28 cellular contexts compared by ENCODE assay signal in genomic region chr7:23693224-23693623, GRCh38. TPM values are rescaled to one million over a fixed set of nuclear protein-coding genes. Genes with fewer than 3 reads are reported as not detected.
"Had no signal": no experiment of that assay in that cellular context is flagged by ENCODE, and none has a peak within 500 bp of the region (broad histone marks: within the 10 kb centered on the region; RNA-seq: fewer than 3 reads in every experiment).

No MANE protein-coding gene starts in this region.

- DNase-seq: activated B cell treated with CpG ODN at 0.5 μM for 24 hours; activated CD4-positive, alpha-beta memory T cell treated with anti-CD3 and anti-CD28 coated beads for 36 hours; activated CD4-positive, alpha-beta T cell treated with anti-CD3 and anti-CD28 coated beads for 4 hours; activated CD4-positive, alpha-beta T cell treated with anti-CD3 and anti-CD28 coated beads, Interleukin-2, amount 10 ng/mL, durations not matched to agents 24 days and 14 days; activated CD4-positive, alpha-beta T cell treated with anti-CD3 and anti-CD28 coated beads, Interleukin-2, amount 50 U/mL, for 1 hour; activated CD4-positive, alpha-beta T cell treated with anti-CD3 and anti-CD28 coated beads, Interleukin-2, amount 50 U/mL, for 4 hours; activated CD4-positive, CD25-positive, alpha-beta regulatory T cell treated with anti-CD3 and anti-CD28 coated beads, Interleukin-2, amount 50 U/mL, for 72 hours; activated CD8-positive, alpha-beta memory T cell treated with anti-CD3 and anti-CD28 coated beads, Interleukin-2, amount 50 U/mL, for 4 hours; activated CD8-positive, alpha-beta T cell treated with anti-CD3 and anti-CD28 coated beads for 36 hours; activated effector memory CD4-positive, alpha-beta T cell treated with anti-CD3 and anti-CD28 coated beads, Interleukin-2, amount 50 U/mL, for 16 hours; activated gamma-delta T cell treated with Interleukin-2 at 50 U/mL for 16 hours; activated naive CD4-positive, alpha-beta T cell; activated naive CD4-positive, alpha-beta T cell treated with anti-CD3 and anti-CD28 coated beads for 36 hours; activated naive CD4-positive, alpha-beta T cell treated with anti-CD3 and anti-CD28 coated beads, Interleukin-2, amount 50 U/mL, for 16 hours; activated naive CD8-positive, alpha-beta T cell treated with anti-CD3 and anti-CD28 coated beads for 36 hours; activated T-cell treated with anti-CD3 and anti-CD28 coated beads for 4 hours; activated T-cell treated with anti-CD3 and anti-CD28 coated beads, Interleukin-2, amount 50 U/mL, for 1 hour; activated T-cell treated with anti-CD3 and anti-CD28 coated beads, Interleukin-2, amount 50 U/mL, for 4 hours; activated T-cell treated with anti-CD3 and anti-CD28 coated beads, Interleukin-2, amount 50 U/mL, for 72 hours; adrenal gland; amniotic stem cell; caudate nucleus; cerebellar nuclear complex; T-helper 1 cell; T-helper 2 cell; T-helper 9 cell had no signal

- FAIRE-seq: bronchial epithelial cell had no signal

RNA-seq across cellular contexts. Expression of gene STK31, which starts 16.8 kb away (rescaled TPM):
- total RNA-seq: activated CD4-positive, alpha-beta memory T cell treated with anti-CD3 and anti-CD28 coated beads for 36 hours; activated CD4-positive, alpha-beta T cell treated with anti-CD3 and anti-CD28 coated beads, Interleukin-2, amount 10 ng/mL, durations not matched to agents 24 days and 14 days; activated naive CD4-positive, alpha-beta T cell treated with anti-CD3 and anti-CD28 coated beads for 36 hours; activated naive CD8-positive, alpha-beta T cell treated with anti-CD3 and anti-CD28 coated beads for 36 hours; activated T-helper 1 cell treated with anti-CD3 and anti-CD28 coated beads, Interleukin-12 subunit alpha, Interleukin-12 subunit beta, Interleukin-2, Interleukin-4 antibody, amounts not matched to agents 30 ng/mL and 10 ng/mL and 1 ng/mL, durations not matched to agents 14 hours and 24 hours and 36 hours had no signal
